38 cellular contexts compared by ENCODE assay signal in the genomic region with DNA sequence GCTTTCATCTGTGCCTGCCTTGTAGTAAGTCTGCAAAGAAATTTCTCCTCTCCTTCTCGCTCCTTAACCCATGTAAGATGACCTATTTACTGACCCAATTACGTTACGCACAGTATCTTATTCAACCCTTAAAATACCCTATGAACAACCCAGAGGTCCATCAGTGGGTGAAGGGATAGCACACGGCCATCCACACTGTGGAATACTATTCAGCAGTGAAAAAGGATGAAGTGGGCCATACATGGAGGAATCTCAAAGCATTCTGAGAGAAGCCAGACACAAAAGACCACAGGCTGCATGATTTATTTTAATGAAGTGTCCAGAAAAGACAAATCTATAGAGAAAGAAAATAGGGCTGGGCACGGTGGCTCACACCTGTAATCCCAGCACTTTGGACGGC. TPM values are rescaled to one million over a fixed set of nuclear protein-coding genes. Genes with fewer than 3 reads are reported as not detected.
"Had no signal": no experiment of that assay in that cellular context is flagged by ENCODE, and none has a peak within 500 bp of the region (broad histone marks: within the 10 kb centered on the region; RNA-seq: fewer than 3 reads in every experiment).

No MANE protein-coding gene starts in this region.

- FAIRE-seq: astrocyte, bronchial epithelial cell, TTC549 had no signal

- H3K36me3 ChIP-seq: adrenal gland, cardiac muscle cell had no signal

- H3K27ac ChIP-seq: adrenal gland, body of pancreas, cardiac muscle cell, VCaP had no signal

- H3K4me3 ChIP-seq: adrenal gland, body of pancreas, cardiac muscle cell had no signal

- H3K9me3 ChIP-seq: adrenal gland, body of pancreas had no signal

- DNase-seq: activated B cell treated with CpG ODN at 0.5 μM for 24 hours; activated CD4-positive, alpha-beta memory T cell treated with anti-CD3 and anti-CD28 coated beads for 36 hours; activated CD4-positive, alpha-beta T cell treated with anti-CD3 and anti-CD28 coated beads for 4 hours; activated CD4-positive, alpha-beta T cell treated with anti-CD3 and anti-CD28 coated beads, Interleukin-2, amount 10 ng/mL, durations not matched to agents 24 days and 14 days; activated CD4-positive, alpha-beta T cell treated with anti-CD3 and anti-CD28 coated beads, Interleukin-2, amount 50 U/mL, for 1 hour; activated CD4-positive, alpha-beta T cell treated with anti-CD3 and anti-CD28 coated beads, Interleukin-2, amount 50 U/mL, for 4 hours; activated CD4-positive, CD25-positive, alpha-beta regulatory T cell treated with anti-CD3 and anti-CD28 coated beads, Interleukin-2, amount 50 U/mL, for 72 hours; activated CD8-positive, alpha-beta memory T cell treated with anti-CD3 and anti-CD28 coated beads, Interleukin-2, amount 50 U/mL, for 4 hours; activated CD8-positive, alpha-beta T cell treated with anti-CD3 and anti-CD28 coated beads for 36 hours; activated effector memory CD4-positive, alpha-beta T cell treated with anti-CD3 and anti-CD28 coated beads, Interleukin-2, amount 50 U/mL, for 16 hours; activated gamma-delta T cell treated with Interleukin-2 at 50 U/mL for 16 hours; activated naive CD4-positive, alpha-beta T cell; activated naive CD4-positive, alpha-beta T cell treated with anti-CD3 and anti-CD28 coated beads for 36 hours; activated naive CD4-positive, alpha-beta T cell treated with anti-CD3 and anti-CD28 coated beads, Interleukin-2, amount 50 U/mL, for 16 hours; activated naive CD8-positive, alpha-beta T cell treated with anti-CD3 and anti-CD28 coated beads for 36 hours; activated T-cell treated with anti-CD3 and anti-CD28 coated beads for 4 hours; activated T-cell treated with anti-CD3 and anti-CD28 coated beads, Interleukin-2, amount 50 U/mL, for 1 hour; activated T-cell treated with anti-CD3 and anti-CD28 coated beads, Interleukin-2, amount 50 U/mL, for 4 hours; activated T-cell treated with anti-CD3 and anti-CD28 coated beads, Interleukin-2, amount 50 U/mL, for 72 hours; adrenal gland; amniotic stem cell; aorta; body of pancreas; caudate nucleus; cerebellar nuclear complex; T-helper 1 cell; T-helper 2 cell; T-helper 9 cell had no signal

- ATAC-seq: activated CD8-positive, alpha-beta T cell treated with anti-CD3 and anti-CD28 coated beads for 36 hours; activated naive CD4-positive, alpha-beta T cell treated with anti-CD3 and anti-CD28 coated beads, Interleukin-2, amount 50 U/mL, for 72 hours; activated T-cell treated with anti-CD3 and anti-CD28 coated beads, Interleukin-2, amount 50 U/mL, for 4 hours; activated T-cell treated with anti-CD3 and anti-CD28 coated beads, Interleukin-2, amount 50 U/mL, for 72 hours; activated T-helper 17 cell treated with anti-CD3 and anti-CD28 coated beads, Interleukin-2, amount 50 U/mL, for 72 hours; body of pancreas had no signal

- H3K4me1 ChIP-seq: adrenal gland, body of pancreas had no signal

RNA-seq across cellular contexts. Expression of a gene that starts 23.8 kb away (rescaled TPM):
- total RNA-seq: activated B cell treated with CpG ODN at 0.5 μM for 24 hours; activated CD4-positive, alpha-beta memory T cell treated with anti-CD3 and anti-CD28 coated beads for 36 hours; activated CD4-positive, alpha-beta T cell treated with anti-CD3 and anti-CD28 coated beads, Interleukin-2, amount 10 ng/mL, durations not matched to agents 24 days and 14 days; activated CD8-positive, alpha-beta memory T cell treated with anti-CD3 and anti-CD28 coated beads for 36 hours; activated CD8-positive, alpha-beta T cell treated with anti-CD3 and anti-CD28 coated beads for 36 hours; activated naive CD4-positive, alpha-beta T cell treated with anti-CD3 and anti-CD28 coated beads for 36 hours; activated naive CD4-positive, alpha-beta T cell treated with anti-CD3 and anti-CD28 coated beads, Interleukin-2, amount 50 U/mL, for 72 hours; activated naive CD8-positive, alpha-beta T cell treated with anti-CD3 and anti-CD28 coated beads for 36 hours; activated T-cell treated with anti-CD3 and anti-CD28 coated beads, Interleukin-2, amount 50 U/mL, for 4 hours; activated T-cell treated with anti-CD3 and anti-CD28 coated beads, Interleukin-2, amount 50 U/mL, for 72 hours; activated T-helper 1 cell treated with anti-CD3 and anti-CD28 coated beads, Interleukin-12 subunit alpha, Interleukin-12 subunit beta, Interleukin-2, Interleukin-4 antibody, amounts not matched to agents 30 ng/mL and 10 ng/mL and 1 ng/mL, durations not matched to agents 14 hours and 24 hours and 36 hours; activated T-helper 17 cell treated with anti-CD3 and anti-CD28 coated beads, Interleukin-2, amount 50 U/mL, for 72 hours; astrocyte; bronchial epithelial cell; chondrocyte had no signal

RNA-seq across cellular contexts. Expression of a gene that starts 33.8 kb away (rescaled TPM):
- total RNA-seq: body of pancreas had no signal
